27 cellular contexts compared by ENCODE assay signal in genomic region chr11:21892696-21893095, GRCh38.
"Had no signal": no experiment of that assay in that cellular context is flagged by ENCODE, and none has a peak within 500 bp of the region (broad histone marks: within the 10 kb centered on the region; RNA-seq: fewer than 3 reads in every experiment).

No MANE protein-coding gene starts in this region.

- H3K27ac ChIP-seq: ascending aorta, VCaP had no signal

- H3K9me3 ChIP-seq: ascending aorta had no signal

- H3K4me3 ChIP-seq: ascending aorta had no signal

- DNase-seq: activated CD4-positive, alpha-beta memory T cell treated with anti-CD3 and anti-CD28 coated beads, Interleukin-2, amount 10 ng/mL, durations not matched to agents 7 days and 5 days; activated CD4-positive, alpha-beta T cell treated with anti-CD3 and anti-CD28 coated beads for 1 hour; activated CD4-positive, alpha-beta T cell treated with anti-CD3 and anti-CD28 coated beads for 36 hours; activated CD4-positive, alpha-beta T cell treated with anti-CD3 and anti-CD28 coated beads for 48 hours; activated CD4-positive, alpha-beta T cell treated with anti-CD3 and anti-CD28 coated beads, Interleukin-2, amount 10 ng/mL, durations not matched to agents 7 days and 5 days; activated CD4-positive, alpha-beta T cell treated with anti-CD3 and anti-CD28 coated beads, Interleukin-2, amount 50 U/mL, for 48 hours; activated CD4-positive, CD25-positive, alpha-beta regulatory T cell; activated CD8-positive, alpha-beta memory T cell treated with anti-CD3 and anti-CD28 coated beads for 24 hours; activated CD8-positive, alpha-beta memory T cell treated with anti-CD3 and anti-CD28 coated beads, Interleukin-2, amount 10 ng/mL, durations not matched to agents 7 days and 5 days; activated CD8-positive, alpha-beta memory T cell treated with anti-CD3 and anti-CD28 coated beads, Interleukin-2, amount 50 U/mL, for 48 hours; activated CD8-positive, alpha-beta T cell treated with anti-CD3 and anti-CD28 coated beads, Interleukin-2, amount 10 ng/mL, durations not matched to agents 7 days and 5 days; activated effector memory CD4-positive, alpha-beta T cell treated with Interleukin-2 at 50 U/mL for 16 hours; activated gamma-delta T cell; activated naive CD4-positive, alpha-beta T cell treated with anti-CD3 and anti-CD28 coated beads, Interleukin-2, amount 10 ng/mL, durations not matched to agents 7 days and 5 days; activated naive CD4-positive, alpha-beta T cell treated with Interleukin-2 at 50 U/mL for 16 hours; activated naive CD8-positive, alpha-beta T cell treated with anti-CD3 and anti-CD28 coated beads, Interleukin-2, amount 10 ng/mL, durations not matched to agents 7 days and 5 days; activated naive CD8-positive, alpha-beta T cell treated with anti-CD3 and anti-CD28 coated beads, Interleukin-2, amount 50 U/mL, for 24 hours; activated T-cell treated with anti-CD3 and anti-CD28 coated beads, Interleukin-2, amount 50 U/mL, for 24 hours; activated T-cell treated with anti-CD3 and anti-CD28 coated beads, Interleukin-2, amount 50 U/mL, for 48 hours; amygdala; anterior cingulate cortex; central memory CD4-positive, alpha-beta T cell; T-helper 1 cell; T-helper 2 cell; T-helper 9 cell had no signal

- H3K4me1 ChIP-seq: ascending aorta had no signal

- H3K36me3 ChIP-seq: ascending aorta had no signal

- H3K27me3 ChIP-seq: ascending aorta had no signal
